ENCODE assay signal across 8 cellular contexts in the genomic region with DNA sequence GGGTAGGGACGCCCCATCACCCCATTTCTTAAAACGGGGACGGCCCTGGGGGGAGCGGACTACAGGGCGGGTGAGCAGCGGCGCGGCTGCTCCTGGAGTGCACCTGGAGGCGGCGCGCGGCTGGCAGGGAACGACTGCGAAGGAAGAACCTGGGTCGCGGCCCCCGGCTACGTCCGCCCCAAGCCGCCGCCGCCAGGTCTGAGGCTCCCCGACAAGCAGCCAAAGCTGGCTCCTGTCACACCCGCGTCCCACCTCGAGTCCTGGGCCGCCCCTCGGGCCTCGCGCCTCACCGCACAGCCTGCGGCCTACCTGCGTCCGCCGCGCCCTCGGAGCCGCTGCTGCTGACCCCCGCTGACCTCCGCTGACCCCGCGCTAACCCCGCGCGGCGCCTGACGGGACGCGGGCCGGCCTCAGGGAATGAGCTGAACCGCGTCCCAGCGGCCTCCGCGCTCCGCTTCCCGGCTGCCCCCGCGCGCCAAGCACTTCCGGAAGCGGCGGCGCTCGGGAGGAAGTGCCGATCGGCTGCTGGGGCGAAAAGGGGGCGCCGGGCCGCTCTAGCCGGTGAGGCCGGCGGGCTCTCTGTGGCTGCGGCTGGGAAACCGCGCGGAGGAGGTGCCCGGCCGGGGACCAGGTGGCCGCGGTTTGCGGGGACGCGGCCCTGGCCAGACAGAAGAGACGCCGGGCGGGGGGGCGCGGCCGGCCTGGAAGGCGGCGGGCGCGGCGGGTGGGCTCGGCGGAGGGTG.
A peak's percentile ranks its signal among the peaks of the same experiment; 100 is the strongest.
DNase-seq lines count a peak whose midpoint lies in the region; ATAC-seq and TF ChIP-seq lines count a peak whose summit lies in the region.

A gene with protein sequence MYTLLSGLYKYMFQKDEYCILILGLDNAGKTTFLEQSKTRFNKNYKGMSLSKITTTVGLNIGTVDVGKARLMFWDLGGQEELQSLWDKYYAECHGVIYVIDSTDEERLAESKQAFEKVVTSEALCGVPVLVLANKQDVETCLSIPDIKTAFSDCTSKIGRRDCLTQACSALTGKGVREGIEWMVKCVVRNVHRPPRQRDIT (minus strand): TSS at position 419 of the 743 bp plus-strand sequence. CDS start 885 bp downstream, outside the sequence.
A gene with protein sequence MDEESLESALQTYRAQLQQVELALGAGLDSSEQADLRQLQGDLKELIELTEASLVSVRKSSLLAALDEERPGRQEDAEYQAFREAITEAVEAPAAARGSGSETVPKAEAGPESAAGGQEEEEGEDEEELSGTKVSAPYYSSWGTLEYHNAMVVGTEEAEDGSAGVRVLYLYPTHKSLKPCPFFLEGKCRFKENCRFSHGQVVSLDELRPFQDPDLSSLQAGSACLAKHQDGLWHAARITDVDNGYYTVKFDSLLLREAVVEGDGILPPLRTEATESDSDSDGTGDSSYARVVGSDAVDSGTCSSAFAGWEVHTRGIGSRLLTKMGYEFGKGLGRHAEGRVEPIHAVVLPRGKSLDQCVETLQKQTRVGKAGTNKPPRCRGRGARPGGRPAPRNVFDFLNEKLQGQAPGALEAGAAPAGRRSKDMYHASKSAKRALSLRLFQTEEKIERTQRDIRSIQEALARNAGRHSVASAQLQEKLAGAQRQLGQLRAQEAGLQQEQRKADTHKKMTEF (plus strand): TSS at position 482 of the 743 bp plus-strand sequence. CDS start 542 bp downstream, outside the sequence.

- peak; percentile 65 for ATAC-seq in GM21390 (IDR thresholded peaks at IDR 0.05; ENCODE audit: unreplicated experiment)

- DNase-seq in COR-L47 (lab: John Stamatoyannopoulos, UW) (peak; percentile 80), HuH-7 (ENCODE audit: low spot score) (peak; percentile 95), OCI-M1 (lab: John Stamatoyannopoulos, UW) (peak; percentile 94), activated T-cell treated with anti-CD3 and anti-CD28 coated beads for 1 hour (ENCODE audit: low read depth) (peak; percentile 81), epithelial cell of esophagus (ENCODE audit: low read depth) (peak; percentile 88), middle frontal gyrus (ENCODE audit: extremely low spot score, low spot score) (peak; percentile 87)
- peak; percentile 79 to 80 for DNase-seq in stimulated activated CD8-positive, alpha-beta memory T cell treated with anti-CD3 and anti-CD28 coated beads, Interleukin-2, amount 100 ng/mL, for 48 hours (ENCODE audit: low read depth in 2 of 2)

- peak within 1 kb of the TSS; percentile 74 for H3K4me3 ChIP-seq in epithelial cell of esophagus (ENCODE audit: low read length)

- no peak for TF ChIP-seq CTCF in epithelial cell of esophagus (IDR thresholded peaks at IDR 0.05; ENCODE audit: insufficient read depth, low read depth, low read length, missing control alignments)

Comparison
In these comparisons a context has a peak if more than half of its experiments do, and no peak if none do; other contexts are left out.
1. Peak in every context shown above with its lines: DNase-seq, ATAC-seq and H3K4me3 ChIP-seq.